Comparison of ENCODE assay signal across 27 cellular contexts in the genomic region with DNA sequence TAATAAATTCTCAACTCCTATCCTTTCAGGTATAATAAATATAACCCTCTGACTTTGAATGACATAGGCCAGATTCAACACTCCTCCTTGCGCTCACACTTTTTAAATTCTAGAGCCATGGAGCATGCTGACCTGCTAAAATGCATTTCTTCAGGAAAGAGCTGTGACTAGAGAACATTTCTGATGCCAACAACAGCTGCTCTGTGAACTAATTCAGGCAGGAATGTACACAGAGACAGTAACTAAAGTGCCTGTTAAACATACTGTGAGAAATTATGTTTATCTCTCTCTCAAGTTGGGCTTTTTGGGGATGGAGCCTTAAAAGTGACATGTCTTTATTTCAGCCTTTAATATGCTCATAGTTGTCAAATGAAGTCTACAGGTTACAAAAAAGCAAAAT. TPM values are rescaled to one million over a fixed set of nuclear protein-coding genes. Genes with fewer than 3 reads are reported as not detected.
DNase-seq lines count a peak whose midpoint lies in the region; ATAC-seq and TF ChIP-seq lines count a peak whose summit lies in the region.
"Had no signal": no experiment of that assay in that cellular context is flagged by ENCODE, and none has a peak within 500 bp of the region (broad histone marks: within the 10 kb centered on the region; RNA-seq: fewer than 3 reads in every experiment).

No MANE protein-coding gene starts in this region.

- no peak for TF ChIP-seq CTCF in C4-2B (conservative IDR thresholded peaks at IDR 0.05)
- TF ChIP-seq CTCF in lower lobe of right lung (IDR thresholded peaks at IDR 0.05): no peak
- TF ChIP-seq CTCF in left lung (IDR thresholded peaks at IDR 0.05): no peak

- no peaks in the 10 kb centered on the region for H3K4me1 ChIP-seq in lower lobe of right lung
- peaks cover 0 to 6% of the 10 kb centered on the region in 2 donors for H3K4me1 ChIP-seq in left lung

- no peak overlapping the region for H3K4me3 ChIP-seq in lower lobe of right lung
- no peak overlapping the region for H3K4me3 ChIP-seq in left lung
- H3K4me3 ChIP-seq: GM23338, prostate gland had no signal

- H3K27ac ChIP-seq in C4-2B (peak overlapping the region; percentile 52), lower lobe of right lung (no peak overlapping the region), left lung (no peak overlapping the region)
- H3K27ac ChIP-seq: prostate gland had no signal

- H3K36me3 ChIP-seq in lower lobe of right lung (peaks cover 13% of the 10 kb centered on the region), left lung (peaks cover 0 to 6% of the 10 kb centered on the region in 2 donors)
- H3K36me3 ChIP-seq: prostate gland had no signal

- intact Hi-C loops in lower lobe of right lung (cut with DNase I) (no loop called here), posterior cingulate gyrus (cut with DNase I) (no loop called here), left lung (cut with DNase I) (no loop called here)

- no peak for ATAC-seq in lower lobe of right lung
- ATAC-seq in left lung: no peak
- ATAC-seq: activated CD8-positive, alpha-beta memory T cell treated with anti-CD3 and anti-CD28 coated beads, Interleukin-2, amount 10 ng/mL, durations not matched to agents 7 days and 5 days; activated naive CD8-positive, alpha-beta T cell treated with anti-CD3 and anti-CD28 coated beads, Interleukin-2, amount 50 U/mL, for 24 hours; GM23338; left ventricle myocardium superior; Panc1 had no signal

- H3K9me3 ChIP-seq in lower lobe of right lung (no peaks in the 10 kb centered on the region), left lung (no peaks in the 10 kb centered on the region)
- H3K9me3 ChIP-seq: prostate gland had no signal

- peak; percentile 9 to 24 for DNase-seq in NCI-H446 (lab: John Stamatoyannopoulos, UW)
- peak; percentile 5 for DNase-seq in fibroblast of gingiva (ENCODE audit: low read depth)
- peak; percentile 54 for DNase-seq in myocyte (ENCODE audit: low read depth)
- no peak for DNase-seq in lower lobe of right lung
- DNase-seq in posterior cingulate gyrus: no peak
- no peak for DNase-seq in cortex of kidney (lab: John Stamatoyannopoulos, UW)
- no peak for DNase-seq in left lung
- DNase-seq: activated CD8-positive, alpha-beta memory T cell treated with anti-CD3 and anti-CD28 coated beads, Interleukin-2, amount 10 ng/mL, durations not matched to agents 7 days and 5 days; activated naive CD8-positive, alpha-beta T cell treated with anti-CD3 and anti-CD28 coated beads, Interleukin-2, amount 50 U/mL, for 24 hours; activated T-cell treated with anti-CD3 and anti-CD28 coated beads, Interleukin-2, amount 50 U/mL, for 48 hours; cerebellar nuclear complex; effector CD4-positive, alpha-beta T cell; foreskin melanocyte; hypothalamus; immature natural killer cell; Kasumi-1; left ventricle myocardium superior; NCI-H1930; NCI-H526 treated with DMSO at 0.1 percent for 48 hours; SHP77; stimulated activated CD4-positive, alpha-beta T cell treated with anti-CD3 and anti-CD28 coated beads, Interleukin-15, amount 100 ng/mL, for 24 hours; stimulated activated naive CD4-positive, alpha-beta T cell; T1000 had no signal

- H3K27me3 ChIP-seq in lower lobe of right lung (ENCODE audit: low read depth) (no peaks in the 10 kb centered on the region), left lung (no peaks in the 10 kb centered on the region)

RNA-seq across cellular contexts. Expression of a gene that starts 8.3 kb away (rescaled TPM):
- total RNA-seq in myocyte: 9.3 and 12.0 TPM in 2 replicates
- 7.7 TPM for polyA plus RNA-seq in myocyte (2012)
- total RNA-seq in lower lobe of right lung: 63.7 TPM
- total RNA-seq in left lung: 10 to 100 TPM; 37.8 to 75.6 TPM

Comparison
In these comparisons a context has a peak if more than half of its experiments do, and no peak if none do; other contexts are left out.
1. DNase-seq: peak in NCI-H446 (2 of 2), fibroblast of gingiva (single experiment) and myocyte (single experiment); none in lower lobe of right lung (single experiment), posterior cingulate gyrus (0 of 10), cortex of kidney (single experiment) and left lung (0 of 2).